In the genomic region with DNA sequence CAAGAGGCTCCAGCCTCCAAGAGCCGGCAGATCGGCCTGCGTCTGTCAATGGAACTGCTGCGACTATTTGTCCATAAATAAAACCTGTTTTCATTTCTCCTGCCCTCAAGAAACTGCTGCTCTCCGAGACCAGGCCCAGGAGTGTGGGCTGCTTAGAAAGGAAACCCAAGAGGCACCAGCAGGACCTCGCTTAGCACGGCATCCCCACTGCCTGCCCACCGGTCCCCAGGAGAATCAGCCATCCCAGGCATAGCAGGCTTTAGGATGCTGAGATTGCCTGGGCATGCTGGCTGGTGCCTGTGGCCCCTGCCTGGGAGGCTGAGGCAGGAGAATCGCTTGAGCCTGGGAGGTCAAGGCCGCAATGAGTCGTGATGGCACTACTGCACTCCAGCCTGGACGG, we compare ENCODE assay signal across 1 cellular context.
TF ChIP-seq lines count a peak whose summit lies in the region.

No MANE protein-coding gene starts in this region.

TF ChIP-seq in H1, 55 proteins besides CTCF, POLR2A, EP300 and RAD21:
- TF ChIP-seq GTF2F1 (IDR thresholded peaks at IDR 0.05; ENCODE audit: borderline replicate concordance, low read depth, low read length) (no peak), SIN3A (conservative IDR thresholded peaks at IDR 0.05 in 1 of 2, IDR thresholded peaks at IDR 0.05 in 1 of 2; ENCODE audit: low read depth in 1 of 2, low read length in 2 of 2) (no peak), FOSL1 (IDR thresholded peaks at IDR 0.05; ENCODE audit: insufficient read depth, low read depth, low read length) (no peak), KDM5A (IDR thresholded peaks at IDR 0.05; ENCODE audit: low read length) (no peak), SIRT6 (IDR thresholded peaks at IDR 0.05; ENCODE audit: low read length) (no peak), SAP30 (IDR thresholded peaks at IDR 0.05; ENCODE audit: insufficient read depth, insufficient replicate concordance, low read length) (no peak), CBX5 (IDR thresholded peaks at IDR 0.05; ENCODE audit: low read depth, low read length) (no peak), SP2 (IDR thresholded peaks at IDR 0.05; ENCODE audit: low read length) (no peak), HDAC2 (IDR thresholded peaks at IDR 0.05; ENCODE audit: borderline replicate concordance in 1 of 2, low read depth in 2 of 2, low read length in 2 of 2) (no peak), EGR1 (IDR thresholded peaks at IDR 0.05; ENCODE audit: borderline replicate concordance, low read depth, low read length) (no peak), USF2 (IDR thresholded peaks at IDR 0.05; ENCODE audit: low read length) (no peak), E2F6 (IDR thresholded peaks at IDR 0.05) (no peak), GABPA (IDR thresholded peaks at IDR 0.05; ENCODE audit: borderline replicate concordance, insufficient read depth, low read length) (no peak), HDAC6 (IDR thresholded peaks at IDR 0.05; ENCODE audit: low read depth, low read length) (no peak), NRF1 (IDR thresholded peaks at IDR 0.05; ENCODE audit: low read depth, low read length) (no peak), SIX5 (IDR thresholded peaks at IDR 0.05; ENCODE audit: low read depth, low read length) (no peak), RBBP5 (IDR thresholded peaks at IDR 0.05; ENCODE audit: borderline replicate concordance, low read depth, low read length) (no peak)
- TF ChIP-seq, protein P1, sequence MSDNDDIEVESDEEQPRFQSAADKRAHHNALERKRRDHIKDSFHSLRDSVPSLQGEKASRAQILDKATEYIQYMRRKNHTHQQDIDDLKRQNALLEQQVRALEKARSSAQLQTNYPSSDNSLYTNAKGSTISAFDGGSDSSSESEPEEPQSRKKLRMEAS (IDR thresholded peaks at IDR 0.05), result no peak
- TF ChIP-seq, protein P2, sequence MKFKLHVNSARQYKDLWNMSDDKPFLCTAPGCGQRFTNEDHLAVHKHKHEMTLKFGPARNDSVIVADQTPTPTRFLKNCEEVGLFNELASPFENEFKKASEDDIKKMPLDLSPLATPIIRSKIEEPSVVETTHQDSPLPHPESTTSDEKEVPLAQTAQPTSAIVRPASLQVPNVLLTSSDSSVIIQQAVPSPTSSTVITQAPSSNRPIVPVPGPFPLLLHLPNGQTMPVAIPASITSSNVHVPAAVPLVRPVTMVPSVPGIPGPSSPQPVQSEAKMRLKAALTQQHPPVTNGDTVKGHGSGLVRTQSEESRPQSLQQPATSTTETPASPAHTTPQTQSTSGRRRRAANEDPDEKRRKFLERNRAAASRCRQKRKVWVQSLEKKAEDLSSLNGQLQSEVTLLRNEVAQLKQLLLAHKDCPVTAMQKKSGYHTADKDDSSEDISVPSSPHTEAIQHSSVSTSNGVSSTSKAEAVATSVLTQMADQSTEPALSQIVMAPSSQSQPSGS (IDR thresholded peaks at IDR 0.05; ENCODE audit: low read length), result no peak
- TF ChIP-seq, protein P3, sequence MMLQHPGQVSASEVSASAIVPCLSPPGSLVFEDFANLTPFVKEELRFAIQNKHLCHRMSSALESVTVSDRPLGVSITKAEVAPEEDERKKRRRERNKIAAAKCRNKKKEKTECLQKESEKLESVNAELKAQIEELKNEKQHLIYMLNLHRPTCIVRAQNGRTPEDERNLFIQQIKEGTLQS (IDR thresholded peaks at IDR 0.05; ENCODE audit: insufficient read depth, low read depth, low read length), result no peak
